In the genomic region with DNA sequence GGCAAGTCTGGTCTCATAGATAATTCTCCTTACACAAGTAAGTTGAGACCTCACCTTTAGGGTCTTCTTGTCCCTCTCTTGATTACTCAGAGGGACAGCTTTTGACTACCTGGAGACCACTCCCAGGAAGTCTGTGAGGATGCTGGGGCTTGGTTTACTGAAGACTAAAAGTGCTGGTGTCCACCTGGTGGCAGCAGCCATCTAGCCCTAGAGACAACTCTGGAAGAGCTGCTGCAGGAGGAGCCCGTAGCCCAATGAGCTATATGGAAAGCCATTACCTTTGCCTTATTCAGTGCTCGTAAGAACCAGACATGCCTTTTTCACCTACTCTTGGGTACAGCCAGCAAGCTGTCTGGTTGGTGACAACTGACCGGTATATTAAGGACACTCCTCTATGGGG, we compare ENCODE assay signal across 11 cellular contexts. TPM values are rescaled to one million over a fixed set of nuclear protein-coding genes. Genes with fewer than 3 reads are reported as not detected.
DNase-seq lines count a peak whose midpoint lies in the region; ATAC-seq and TF ChIP-seq lines count a peak whose summit lies in the region.
"Had no signal": no experiment of that assay in that cellular context is flagged by ENCODE, and none has a peak within 500 bp of the region (broad histone marks: within the 10 kb centered on the region; RNA-seq: fewer than 3 reads in every experiment).

No MANE protein-coding gene starts in this region.

- no peaks in the 10 kb centered on the region for H3K36me3 ChIP-seq in BE2C
- H3K36me3 ChIP-seq: SJCRH30 had no signal

- H3K27me3 Mint-ChIP-seq in activated CD8-positive, alpha-beta memory T cell treated with anti-CD3 and anti-CD28 coated beads, Interleukin-2, amount 10 ng/mL, durations not matched to agents 7 days and 5 days, result peaks cover 23% of the 10 kb centered on the region
- H3K27me3 Mint-ChIP-seq: natural killer cell treated with Interleukin-12 subunit alpha and Interleukin-12 subunit beta and Interleukin-15 and Interleukin-18, amount 100 ng/mL, for 72 hours had no signal

- 0 out of 2 replicates have a peak, but pooled peaks have one; percentile 10 for TF ChIP-seq CTCF in BE2C (IDR thresholded peaks at IDR 0.05; ENCODE audit: low read depth, low read length)

- no peaks in the 10 kb centered on the region for H3K36me3 Mint-ChIP-seq in activated CD8-positive, alpha-beta memory T cell treated with anti-CD3 and anti-CD28 coated beads, Interleukin-2, amount 10 ng/mL, durations not matched to agents 7 days and 5 days
- H3K36me3 Mint-ChIP-seq: natural killer cell treated with Interleukin-12 subunit alpha and Interleukin-12 subunit beta and Interleukin-15 and Interleukin-18, amount 100 ng/mL, for 72 hours had no signal

- H3K27me3 ChIP-seq in BE2C, result no peaks in the 10 kb centered on the region
- H3K27me3 ChIP-seq: SJCRH30 had no signal

- no peaks in the 10 kb centered on the region for H3K4me1 ChIP-seq in BE2C

- ATAC-seq in SK-N-SH treated with all-trans-retinoic acid at 6 μM for 48 hours, result peak; percentile 83
- no peak for ATAC-seq in GM19035 (IDR thresholded peaks at IDR 0.05; ENCODE audit: unreplicated experiment)
- no peak for ATAC-seq in GM18520 (IDR thresholded peaks at IDR 0.05; ENCODE audit: unreplicated experiment)
- no peak for ATAC-seq in HG02938 (IDR thresholded peaks at IDR 0.05; ENCODE audit: unreplicated experiment)
- no peak for ATAC-seq in activated CD8-positive, alpha-beta memory T cell treated with anti-CD3 and anti-CD28 coated beads, Interleukin-2, amount 10 ng/mL, durations not matched to agents 7 days and 5 days

- no peak overlapping the region for H3K27ac Mint-ChIP-seq in activated CD8-positive, alpha-beta memory T cell treated with anti-CD3 and anti-CD28 coated beads, Interleukin-2, amount 10 ng/mL, durations not matched to agents 7 days and 5 days
- H3K27ac Mint-ChIP-seq: activated T-helper 1 cell treated with anti-CD3 and anti-CD28 coated beads, Interleukin-12 subunit alpha, Interleukin-12 subunit beta, Interleukin-2, Interleukin-4 antibody, amounts not matched to agents 30 ng/mL and 10 ng/mL and 1 ng/mL, durations not matched to agents 14 hours and 24 hours and 36 hours had no signal

- H3K9me3 Mint-ChIP-seq in activated CD8-positive, alpha-beta memory T cell treated with anti-CD3 and anti-CD28 coated beads, Interleukin-2, amount 10 ng/mL, durations not matched to agents 7 days and 5 days (ENCODE audit: low read depth), result no peaks in the 10 kb centered on the region
- H3K9me3 Mint-ChIP-seq: activated T-helper 1 cell treated with anti-CD3 and anti-CD28 coated beads, Interleukin-12 subunit alpha, Interleukin-12 subunit beta, Interleukin-2, Interleukin-4 antibody, amounts not matched to agents 30 ng/mL and 10 ng/mL and 1 ng/mL, durations not matched to agents 14 hours and 24 hours and 36 hours; natural killer cell treated with Interleukin-12 subunit alpha and Interleukin-12 subunit beta and Interleukin-15 and Interleukin-18, amount 100 ng/mL, for 72 hours had no signal

- H3K9me3 ChIP-seq in BE2C, result no peaks in the 10 kb centered on the region
- H3K9me3 ChIP-seq: SJCRH30 had no signal

- no peak overlapping the region for H3K4me3 ChIP-seq in BE2C (ENCODE audit: low read depth, low read length)
- H3K4me3 ChIP-seq: SJCRH30 had no signal

- CTCF ChIA-PET in activated CD8-positive, alpha-beta memory T cell treated with anti-CD3 and anti-CD28 coated beads, Interleukin-2, amount 10 ng/mL, durations not matched to agents 7 days and 5 days (lab: Charles Lee), result interaction anchor here (0.6 to 2.5 kb wide), 31 partner anchors 8 to 717 kb away, joined by 3 to 68 read pairs (median 3); no protein-coding TSS in a partner anchor

- no peak overlapping the region for H3K4me3 Mint-ChIP-seq in activated CD8-positive, alpha-beta memory T cell treated with anti-CD3 and anti-CD28 coated beads, Interleukin-2, amount 10 ng/mL, durations not matched to agents 7 days and 5 days
- H3K4me3 Mint-ChIP-seq: activated T-helper 1 cell treated with anti-CD3 and anti-CD28 coated beads, Interleukin-12 subunit alpha, Interleukin-12 subunit beta, Interleukin-2, Interleukin-4 antibody, amounts not matched to agents 30 ng/mL and 10 ng/mL and 1 ng/mL, durations not matched to agents 14 hours and 24 hours and 36 hours; natural killer cell treated with Interleukin-12 subunit alpha and Interleukin-12 subunit beta and Interleukin-15 and Interleukin-18, amount 100 ng/mL, for 72 hours had no signal

- no peak for DNase-seq in BE2C
- peak; percentile 32 for DNase-seq in H4 (ENCODE audit: low spot score)
- DNase-seq in iris pigment epithelial cell (ENCODE audit: low read depth), result peak; percentile 36
- no peak for DNase-seq in activated CD8-positive, alpha-beta memory T cell treated with anti-CD3 and anti-CD28 coated beads, Interleukin-2, amount 10 ng/mL, durations not matched to agents 7 days and 5 days

- no peaks in the 10 kb centered on the region for H3K4me1 Mint-ChIP-seq in activated CD8-positive, alpha-beta memory T cell treated with anti-CD3 and anti-CD28 coated beads, Interleukin-2, amount 10 ng/mL, durations not matched to agents 7 days and 5 days

TF ChIP-seq in SK-N-SH treated with all-trans-retinoic acid at 6 μM for 48 hours, 23 proteins besides CTCF, POLR2A, EP300 and RAD21:
- TF ChIP-seq, protein P1, sequence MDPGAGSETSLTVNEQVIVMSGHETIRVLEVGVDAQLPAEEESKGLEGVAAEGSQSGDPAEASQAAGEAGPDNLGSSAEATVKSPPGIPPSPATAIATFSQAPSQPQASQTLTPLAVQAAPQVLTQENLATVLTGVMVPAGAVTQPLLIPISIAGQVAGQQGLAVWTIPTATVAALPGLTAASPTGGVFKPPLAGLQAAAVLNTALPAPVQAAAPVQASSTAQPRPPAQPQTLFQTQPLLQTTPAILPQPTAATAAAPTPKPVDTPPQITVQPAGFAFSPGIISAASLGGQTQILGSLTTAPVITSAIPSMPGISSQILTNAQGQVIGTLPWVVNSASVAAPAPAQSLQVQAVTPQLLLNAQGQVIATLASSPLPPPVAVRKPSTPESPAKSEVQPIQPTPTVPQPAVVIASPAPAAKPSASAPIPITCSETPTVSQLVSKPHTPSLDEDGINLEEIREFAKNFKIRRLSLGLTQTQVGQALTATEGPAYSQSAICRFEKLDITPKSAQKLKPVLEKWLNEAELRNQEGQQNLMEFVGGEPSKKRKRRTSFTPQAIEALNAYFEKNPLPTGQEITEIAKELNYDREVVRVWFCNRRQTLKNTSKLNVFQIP (CRISPR knock-in tag; IDR thresholded peaks at IDR 0.05; ENCODE audit: borderline replicate concordance, low read depth), result no peak
- TF ChIP-seq ZFP3 (CRISPR knock-in tag; IDR thresholded peaks at IDR 0.05), result no peak

RNA-seq across cellular contexts. Expression of a gene that starts 7.3 kb away (rescaled TPM):
- polyA plus RNA-seq in BE2C (2012; ENCODE audit: insufficient read depth, insufficient read length, low read depth), result not detected
- total RNA-seq in H4 (2014; rRNA removed; shearing (Covaris generic)), result 0.10 and 0.27 TPM in 2 replicates
- 1 to 10 TPM; 2.0 to 9.0 TPM for total RNA-seq in activated CD8-positive, alpha-beta memory T cell treated with anti-CD3 and anti-CD28 coated beads, Interleukin-2, amount 10 ng/mL, durations not matched to agents 7 days and 5 days
- total RNA-seq: SJCRH30 had no signal

RNA-seq across cellular contexts. Expression of a gene that starts 17.1 kb away (rescaled TPM):
- polyA plus RNA-seq in BE2C (2012; ENCODE audit: insufficient read depth, insufficient read length, low read depth), result not detected
- total RNA-seq in H4 (2014; rRNA removed; shearing (Covaris generic)), result 0.16 and 0.77 TPM in 2 replicates
- not detected for total RNA-seq in activated CD8-positive, alpha-beta memory T cell treated with anti-CD3 and anti-CD28 coated beads, Interleukin-2, amount 10 ng/mL, durations not matched to agents 7 days and 5 days
- total RNA-seq: activated T-helper 1 cell treated with anti-CD3 and anti-CD28 coated beads, Interleukin-12 subunit alpha, Interleukin-12 subunit beta, Interleukin-2, Interleukin-4 antibody, amounts not matched to agents 30 ng/mL and 10 ng/mL and 1 ng/mL, durations not matched to agents 14 hours and 24 hours and 36 hours; natural killer cell treated with Interleukin-12 subunit alpha and Interleukin-12 subunit beta and Interleukin-15 and Interleukin-18, amount 100 ng/mL, for 72 hours; SJCRH30 had no signal

Comparison
In these comparisons a context has a peak if more than half of its experiments do, and no peak if none do; other contexts are left out.
1. DNase-seq: peak in H4 (single experiment) and iris pigment epithelial cell (single experiment); none in BE2C (single experiment) and activated CD8-positive, alpha-beta memory T cell treated with anti-CD3 and anti-CD28 coated beads, Interleukin-2, amount 10 ng/mL, durations not matched to agents 7 days and 5 days (single experiment).